In the genomic region with DNA sequence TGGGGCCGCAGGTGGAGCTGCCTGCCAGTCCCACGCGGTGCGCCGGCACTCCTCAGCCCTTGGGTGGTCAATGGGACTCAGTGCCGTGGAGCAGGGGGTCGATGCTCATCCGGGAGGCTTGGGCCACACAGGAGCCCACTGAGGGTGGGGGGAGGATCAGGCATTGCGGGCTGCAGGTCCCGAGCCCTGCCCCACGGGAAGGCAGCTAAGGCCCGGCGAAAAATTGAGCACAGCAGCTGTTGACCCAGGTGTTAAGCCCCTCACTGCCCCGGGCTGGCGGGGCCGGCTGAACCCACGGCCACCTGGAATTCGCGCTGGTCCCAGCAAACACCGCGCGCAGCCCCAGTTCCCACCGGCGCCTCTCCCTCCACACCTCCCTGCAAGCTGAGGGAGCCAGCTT, we compare ENCODE assay signal across 38 cellular contexts. TPM values are rescaled to one million over a fixed set of nuclear protein-coding genes. Genes with fewer than 3 reads are reported as not detected.
"Had no signal": no experiment of that assay in that cellular context is flagged by ENCODE, and none has a peak within 500 bp of the region (broad histone marks: within the 10 kb centered on the region; RNA-seq: fewer than 3 reads in every experiment).

No MANE protein-coding gene starts in this region.

- H3K27me3 ChIP-seq: MG63 had no signal

- H3K36me3 ChIP-seq: MG63 had no signal

- DNase-seq: Karpas-422, Kasumi-1, KG1, MG63, MM.1S, MV-4-11, NCI-H1048, NCI-H1092, NCI-H1092 treated with DMSO at 0.1 percent for 48 hours, NCI-H1105, NCI-H1105 treated with DMSO at 0.1 percent for 48 hours, NCI-H1417, NCI-H1417 treated with DMSO at 0.1 percent for 48 hours, NCI-H1436, NCI-H1436 treated with DMSO at 0.1 percent for 48 hours, NCI-H146, NCI-H1694, NCI-H1694 treated with DMSO at 0.1 percent for 48 hours, NCI-H187, NCI-H187 treated with DMSO at 0.1 percent for 48 hours, NCI-H1930, NCI-H2029, NCI-H2029 treated with DMSO at 0.1 percent for 48 hours, NCI-H2081, NCI-H2081 treated with DMSO at 0.1 percent for 48 hours, NCI-H2107, NCI-H2171, NCI-H2171 treated with DMSO at 0.1 percent for 48 hours, NCI-H2227 treated with DMSO at 0.1 percent for 48 hours, NCI-H226, NCI-H345, NCI-H446, NCI-H446 treated with DMSO at 0.1 percent for 48 hours had no signal

- H3K9ac ChIP-seq: KMS-11 had no signal

- H3K27ac ChIP-seq: KMS-11 had no signal

- H3K9me3 ChIP-seq: MG63 had no signal

- H3K4me2 ChIP-seq: KMS-11 had no signal

- H3K4me3 ChIP-seq: MG63 had no signal

RNA-seq across cellular contexts. Expression of a gene that starts 26.1 kb away (rescaled TPM):
- total RNA-seq: LHCN-M2, M059J, MCF 10A, NCI-H460 had no signal
